1 cellular context compared by ENCODE assay signal in the genomic region with DNA sequence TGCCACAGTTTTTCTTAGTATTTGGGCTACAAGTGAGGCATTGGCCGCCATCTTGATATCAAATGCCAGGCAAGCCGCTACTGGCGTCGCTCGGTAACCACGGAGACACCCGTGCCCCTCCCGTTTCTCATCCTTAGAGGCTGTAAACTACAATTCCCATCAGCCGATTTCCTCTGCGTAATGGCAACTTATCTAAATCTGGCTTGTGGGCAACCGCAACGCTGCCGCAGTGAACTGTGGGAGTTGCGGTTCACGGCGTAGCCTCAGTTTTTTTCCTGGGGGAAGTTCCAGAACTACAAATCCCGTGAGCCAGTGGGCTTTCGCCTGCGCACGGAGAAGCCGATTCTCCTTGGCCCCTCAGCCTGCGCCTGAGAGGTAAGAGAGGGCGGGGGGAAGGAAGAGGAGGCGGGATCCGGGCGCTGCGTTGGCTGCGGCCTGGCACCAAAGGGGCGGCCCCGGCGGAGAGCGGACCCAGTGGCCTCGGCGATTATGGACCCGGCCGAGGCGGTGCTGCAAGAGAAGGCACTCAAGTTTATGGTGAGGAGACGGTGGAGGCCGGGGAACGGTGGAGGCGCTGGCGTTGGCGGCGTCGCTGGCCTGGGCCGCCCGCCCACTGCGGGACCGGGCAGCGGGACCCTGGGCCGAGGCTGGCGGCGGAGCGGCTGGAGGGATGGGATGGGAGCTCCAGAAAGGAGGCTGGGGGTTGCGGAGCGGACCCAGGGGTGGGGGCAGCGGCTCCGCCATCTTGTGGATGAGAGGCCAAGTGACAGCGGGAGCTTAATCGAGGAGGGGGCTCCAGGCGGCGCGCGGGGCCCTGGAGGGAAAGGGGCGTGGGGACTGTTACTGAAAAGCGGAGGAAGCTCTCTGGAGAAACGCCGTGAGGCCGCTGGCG.
TF ChIP-seq lines count a peak whose summit lies in the region.

A gene (plus strand): TSS at position 474 of the 892 bp plus-strand sequence. CDS start 16 bp downstream, at position 490.

TF ChIP-seq in H1, 55 proteins besides CTCF, POLR2A, EP300 and RAD21:
- TF ChIP-seq POLR2AphosphoS5 (IDR thresholded peaks at IDR 0.05; ENCODE audit: low read depth, low read length) (peak; percentile 50; the same call in 1 of the 2 replicates), PHF8 (conservative IDR thresholded peaks at IDR 0.05; ENCODE audit: low read depth, low read length) (peak; percentile 80), TEAD4 (IDR thresholded peaks at IDR 0.05; ENCODE audit: low read depth, low read length) (peak; percentile 50; the same call in 1 of the 2 replicates), SP1 (IDR thresholded peaks at IDR 0.05; ENCODE audit: low read depth, low read length) (peak; percentile 68; the same call in 1 of the 2 replicates), GABPA (IDR thresholded peaks at IDR 0.05; ENCODE audit: borderline replicate concordance, insufficient read depth, low read length) (no peak), SIN3A (conservative IDR thresholded peaks at IDR 0.05 in 1 of 2, IDR thresholded peaks at IDR 0.05 in 1 of 2; ENCODE audit: low read depth in 1 of 2, low read length in 2 of 2) (peak; percentile 71 to 88; a peak in 2 of 4 replicates), SIX5 (IDR thresholded peaks at IDR 0.05; ENCODE audit: low read depth, low read length) (peak; percentile 99), NRF1 (IDR thresholded peaks at IDR 0.05; ENCODE audit: low read depth, low read length) (peak; percentile 59), ASH2L (IDR thresholded peaks at IDR 0.05; ENCODE audit: low read length) (peak; percentile 98), GTF2F1 (IDR thresholded peaks at IDR 0.05; ENCODE audit: borderline replicate concordance, low read depth, low read length) (no peak), CBX5 (IDR thresholded peaks at IDR 0.05; ENCODE audit: low read depth, low read length) (no peak), CREB1 (IDR thresholded peaks at IDR 0.05) (peak; percentile 90), KDM5A (IDR thresholded peaks at IDR 0.05; ENCODE audit: low read length) (no peak), KDM1A (IDR thresholded peaks at IDR 0.05; ENCODE audit: borderline replicate concordance, low read length) (peak; percentile 81), KDM4A (IDR thresholded peaks at IDR 0.05; ENCODE audit: low read depth, low read length, severe bottlenecking) (peak; percentile 92), TBP (IDR thresholded peaks at IDR 0.05; ENCODE audit: low read depth, low read length) (peak; percentile 65), CBX8 (IDR thresholded peaks at IDR 0.05; ENCODE audit: borderline replicate concordance, low read depth, low read length) (no peak), YY1 (IDR thresholded peaks at IDR 0.05; ENCODE audit: low read depth, low read length) (peak; percentile 99), TAF1 (IDR thresholded peaks at IDR 0.05; ENCODE audit: low read depth, low read length) (peak; percentile 52), TCF12 (IDR thresholded peaks at IDR 0.05; ENCODE audit: low read depth, low read length) (no peak), JUND (IDR thresholded peaks at IDR 0.05; ENCODE audit: low read length) (0 out of 2 replicates have a peak, but pooled peaks have one; percentile 10), BACH1 (IDR thresholded peaks at IDR 0.05; ENCODE audit: low read length) (no peak), TAF7 (optimal IDR thresholded peaks at IDR 0.05; ENCODE audit: borderline replicate concordance, low read depth, low read length) (peak; percentile 30)
- TF ChIP-seq, protein P1, sequence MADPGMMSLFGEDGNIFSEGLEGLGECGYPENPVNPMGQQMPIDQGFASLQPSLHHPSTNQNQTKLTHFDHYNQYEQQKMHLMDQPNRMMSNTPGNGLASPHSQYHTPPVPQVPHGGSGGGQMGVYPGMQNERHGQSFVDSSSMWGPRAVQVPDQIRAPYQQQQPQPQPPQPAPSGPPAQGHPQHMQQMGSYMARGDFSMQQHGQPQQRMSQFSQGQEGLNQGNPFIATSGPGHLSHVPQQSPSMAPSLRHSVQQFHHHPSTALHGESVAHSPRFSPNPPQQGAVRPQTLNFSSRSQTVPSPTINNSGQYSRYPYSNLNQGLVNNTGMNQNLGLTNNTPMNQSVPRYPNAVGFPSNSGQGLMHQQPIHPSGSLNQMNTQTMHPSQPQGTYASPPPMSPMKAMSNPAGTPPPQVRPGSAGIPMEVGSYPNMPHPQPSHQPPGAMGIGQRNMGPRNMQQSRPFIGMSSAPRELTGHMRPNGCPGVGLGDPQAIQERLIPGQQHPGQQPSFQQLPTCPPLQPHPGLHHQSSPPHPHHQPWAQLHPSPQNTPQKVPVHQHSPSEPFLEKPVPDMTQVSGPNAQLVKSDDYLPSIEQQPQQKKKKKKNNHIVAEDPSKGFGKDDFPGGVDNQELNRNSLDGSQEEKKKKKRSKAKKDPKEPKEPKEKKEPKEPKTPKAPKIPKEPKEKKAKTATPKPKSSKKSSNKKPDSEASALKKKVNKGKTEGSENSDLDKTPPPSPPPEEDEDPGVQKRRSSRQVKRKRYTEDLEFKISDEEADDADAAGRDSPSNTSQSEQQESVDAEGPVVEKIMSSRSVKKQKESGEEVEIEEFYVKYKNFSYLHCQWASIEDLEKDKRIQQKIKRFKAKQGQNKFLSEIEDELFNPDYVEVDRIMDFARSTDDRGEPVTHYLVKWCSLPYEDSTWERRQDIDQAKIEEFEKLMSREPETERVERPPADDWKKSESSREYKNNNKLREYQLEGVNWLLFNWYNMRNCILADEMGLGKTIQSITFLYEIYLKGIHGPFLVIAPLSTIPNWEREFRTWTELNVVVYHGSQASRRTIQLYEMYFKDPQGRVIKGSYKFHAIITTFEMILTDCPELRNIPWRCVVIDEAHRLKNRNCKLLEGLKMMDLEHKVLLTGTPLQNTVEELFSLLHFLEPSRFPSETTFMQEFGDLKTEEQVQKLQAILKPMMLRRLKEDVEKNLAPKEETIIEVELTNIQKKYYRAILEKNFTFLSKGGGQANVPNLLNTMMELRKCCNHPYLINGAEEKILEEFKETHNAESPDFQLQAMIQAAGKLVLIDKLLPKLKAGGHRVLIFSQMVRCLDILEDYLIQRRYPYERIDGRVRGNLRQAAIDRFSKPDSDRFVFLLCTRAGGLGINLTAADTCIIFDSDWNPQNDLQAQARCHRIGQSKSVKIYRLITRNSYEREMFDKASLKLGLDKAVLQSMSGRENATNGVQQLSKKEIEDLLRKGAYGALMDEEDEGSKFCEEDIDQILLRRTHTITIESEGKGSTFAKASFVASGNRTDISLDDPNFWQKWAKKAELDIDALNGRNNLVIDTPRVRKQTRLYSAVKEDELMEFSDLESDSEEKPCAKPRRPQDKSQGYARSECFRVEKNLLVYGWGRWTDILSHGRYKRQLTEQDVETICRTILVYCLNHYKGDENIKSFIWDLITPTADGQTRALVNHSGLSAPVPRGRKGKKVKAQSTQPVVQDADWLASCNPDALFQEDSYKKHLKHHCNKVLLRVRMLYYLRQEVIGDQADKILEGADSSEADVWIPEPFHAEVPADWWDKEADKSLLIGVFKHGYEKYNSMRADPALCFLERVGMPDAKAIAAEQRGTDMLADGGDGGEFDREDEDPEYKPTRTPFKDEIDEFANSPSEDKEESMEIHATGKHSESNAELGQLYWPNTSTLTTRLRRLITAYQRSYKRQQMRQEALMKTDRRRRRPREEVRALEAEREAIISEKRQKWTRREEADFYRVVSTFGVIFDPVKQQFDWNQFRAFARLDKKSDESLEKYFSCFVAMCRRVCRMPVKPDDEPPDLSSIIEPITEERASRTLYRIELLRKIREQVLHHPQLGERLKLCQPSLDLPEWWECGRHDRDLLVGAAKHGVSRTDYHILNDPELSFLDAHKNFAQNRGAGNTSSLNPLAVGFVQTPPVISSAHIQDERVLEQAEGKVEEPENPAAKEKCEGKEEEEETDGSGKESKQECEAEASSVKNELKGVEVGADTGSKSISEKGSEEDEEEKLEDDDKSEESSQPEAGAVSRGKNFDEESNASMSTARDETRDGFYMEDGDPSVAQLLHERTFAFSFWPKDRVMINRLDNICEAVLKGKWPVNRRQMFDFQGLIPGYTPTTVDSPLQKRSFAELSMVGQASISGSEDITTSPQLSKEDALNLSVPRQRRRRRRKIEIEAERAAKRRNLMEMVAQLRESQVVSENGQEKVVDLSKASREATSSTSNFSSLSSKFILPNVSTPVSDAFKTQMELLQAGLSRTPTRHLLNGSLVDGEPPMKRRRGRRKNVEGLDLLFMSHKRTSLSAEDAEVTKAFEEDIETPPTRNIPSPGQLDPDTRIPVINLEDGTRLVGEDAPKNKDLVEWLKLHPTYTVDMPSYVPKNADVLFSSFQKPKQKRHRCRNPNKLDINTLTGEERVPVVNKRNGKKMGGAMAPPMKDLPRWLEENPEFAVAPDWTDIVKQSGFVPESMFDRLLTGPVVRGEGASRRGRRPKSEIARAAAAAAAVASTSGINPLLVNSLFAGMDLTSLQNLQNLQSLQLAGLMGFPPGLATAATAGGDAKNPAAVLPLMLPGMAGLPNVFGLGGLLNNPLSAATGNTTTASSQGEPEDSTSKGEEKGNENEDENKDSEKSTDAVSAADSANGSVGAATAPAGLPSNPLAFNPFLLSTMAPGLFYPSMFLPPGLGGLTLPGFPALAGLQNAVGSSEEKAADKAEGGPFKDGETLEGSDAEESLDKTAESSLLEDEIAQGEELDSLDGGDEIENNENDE (IDR thresholded peaks at IDR 0.05; ENCODE audit: insufficient replicate concordance, low read length), result no peak
- TF ChIP-seq, protein P2, sequence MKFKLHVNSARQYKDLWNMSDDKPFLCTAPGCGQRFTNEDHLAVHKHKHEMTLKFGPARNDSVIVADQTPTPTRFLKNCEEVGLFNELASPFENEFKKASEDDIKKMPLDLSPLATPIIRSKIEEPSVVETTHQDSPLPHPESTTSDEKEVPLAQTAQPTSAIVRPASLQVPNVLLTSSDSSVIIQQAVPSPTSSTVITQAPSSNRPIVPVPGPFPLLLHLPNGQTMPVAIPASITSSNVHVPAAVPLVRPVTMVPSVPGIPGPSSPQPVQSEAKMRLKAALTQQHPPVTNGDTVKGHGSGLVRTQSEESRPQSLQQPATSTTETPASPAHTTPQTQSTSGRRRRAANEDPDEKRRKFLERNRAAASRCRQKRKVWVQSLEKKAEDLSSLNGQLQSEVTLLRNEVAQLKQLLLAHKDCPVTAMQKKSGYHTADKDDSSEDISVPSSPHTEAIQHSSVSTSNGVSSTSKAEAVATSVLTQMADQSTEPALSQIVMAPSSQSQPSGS (IDR thresholded peaks at IDR 0.05; ENCODE audit: low read length), result 0 out of 2 replicates have a peak, but pooled peaks have one; percentile 23
